In genomic region chr12:105947906-105948305, GRCh38 we compare ENCODE assay signal across 19 cellular contexts.
"Had no signal": no experiment of that assay in that cellular context is flagged by ENCODE, and none has a peak within 500 bp of the region (broad histone marks: within the 10 kb centered on the region; RNA-seq: fewer than 3 reads in every experiment).

No MANE protein-coding gene starts in this region.

- H3K4me1 ChIP-seq: gastroesophageal sphincter, testis, upper lobe of left lung had no signal

- H3K4me3 ChIP-seq: breast epithelium, gastroesophageal sphincter, testis, upper lobe of left lung had no signal

- H3K27ac ChIP-seq: epithelial cell of prostate, gastroesophageal sphincter, testis, upper lobe of left lung had no signal

- H3K9me3 ChIP-seq: breast epithelium, gastroesophageal sphincter, testis, upper lobe of left lung had no signal

- H3K27me3 ChIP-seq: breast epithelium, gastroesophageal sphincter, testis, upper lobe of left lung had no signal

- DNase-seq: activated CD4-positive, alpha-beta T cell treated with anti-CD3 and anti-CD28 coated beads for 1 hour; activated T-cell treated with anti-CD3 and anti-CD28 coated beads, Interleukin-2, amount 50 U/mL, for 24 hours; cortex of kidney; head of caudate nucleus; kidney; mammary epithelial cell; nucleus accumbens; stimulated activated CD4-positive, alpha-beta T cell treated with anti-CD3 and anti-CD28 coated beads, Interleukin-2, amount 100 ng/mL, for 48 hours; stimulated activated CD8-positive, alpha-beta memory T cell treated with anti-CD3 and anti-CD28 coated beads, Interleukin-4, amount 100 ng/mL, for 48 hours; stimulated activated naive B cell treated with anti-CD40 and anti-IgM and Interleukin-4, amounts not matched to agents 10 μg/mL and 1 μg/mL and 100 μg/mL, for 72 hours; T-helper 9 cell; testis; upper lobe of left lung had no signal

- H3K36me3 ChIP-seq: breast epithelium, gastroesophageal sphincter, upper lobe of left lung had no signal

- ATAC-seq: activated naive CD4-positive, alpha-beta T cell treated with anti-CD3 and anti-CD28 coated beads, Interleukin-2, amount 50 U/mL, for 72 hours; activated T-helper 17 cell treated with anti-CD3 and anti-CD28 coated beads, Interleukin-2, amount 50 U/mL, for 72 hours; gastroesophageal sphincter; left lobe of liver; stimulated activated naive B cell treated with anti-CD40 and anti-IgM and Interleukin-4, amounts not matched to agents 10 μg/mL and 1 μg/mL and 100 μg/mL, for 72 hours had no signal
